Comparison of ENCODE assay signal across 8 cellular contexts in genomic region chr10:109982812-109983211, GRCh38.
"Had no signal": no experiment of that assay in that cellular context is flagged by ENCODE, and none has a peak within 500 bp of the region (broad histone marks: within the 10 kb centered on the region; RNA-seq: fewer than 3 reads in every experiment).

No MANE protein-coding gene starts in this region.

- H3K9me3 ChIP-seq: psoas muscle had no signal

- ATAC-seq: activated CD4-positive, CD25-positive, alpha-beta regulatory T cell treated with anti-CD3 and anti-CD28 coated beads, Interleukin-2, amount 50 U/mL, for 24 hours; natural killer cell treated with Interleukin-12 subunit alpha and Interleukin-12 subunit beta and Interleukin-15 and Interleukin-18, amount 100 ng/mL, for 72 hours; psoas muscle had no signal

- H3K4me3 ChIP-seq: psoas muscle had no signal

- H3K4me1 ChIP-seq: psoas muscle had no signal

- H3K27ac ChIP-seq: psoas muscle had no signal

- DNase-seq: activated CD4-positive, alpha-beta T cell treated with anti-CD3 and anti-CD28 coated beads, Interleukin-2, amount 50 U/mL, for 4 hours; activated T-cell treated with anti-CD3 and anti-CD28 coated beads, Interleukin-2, amount 50 U/mL, for 1 hour; left cardiac atrium; occipital lobe; psoas muscle; stimulated activated naive CD4-positive, alpha-beta T cell treated with Interleukin-2 at 50 U/mL for 16 hours had no signal
